8 cellular contexts compared by ENCODE assay signal in genomic region chr7:140229591-140230516, GRCh38. TPM values are rescaled to one million over a fixed set of nuclear protein-coding genes. Genes with fewer than 3 reads are reported as not detected.
DNase-seq lines count a peak whose midpoint lies in the region; ATAC-seq, FAIRE-seq and TF ChIP-seq lines count a peak whose summit lies in the region.

No MANE protein-coding gene starts in this region.

- ATAC-seq in GM18517 (IDR thresholded peaks at IDR 0.05; ENCODE audit: unreplicated experiment) (peak; percentile 40), Panc1 (0 out of 2 replicates have a peak, but pooled peaks have one; percentile 8), GM18870 (IDR thresholded peaks at IDR 0.05; ENCODE audit: unreplicated experiment) (no peak)
- peak; percentile 44 for ATAC-seq in activated naive CD8-positive, alpha-beta T cell treated with anti-CD3 and anti-CD28 coated beads, Interleukin-2, amount 10 ng/mL, durations not matched to agents 7 days and 5 days (ENCODE audit: low read depth)

- peak overlapping the region; percentile 95 for H3K27ac Mint-ChIP-seq in activated naive CD8-positive, alpha-beta T cell treated with anti-CD3 and anti-CD28 coated beads, Interleukin-2, amount 10 ng/mL, durations not matched to agents 7 days and 5 days

- no peak overlapping the region for H3K27ac ChIP-seq in Panc1 (ENCODE audit: low read length)
- peak overlapping the region; percentile 22 to 47 for H3K27ac ChIP-seq in kidney (ENCODE audit: low read depth in 2 of 2, low read length in 2 of 2)

- H3K4me1 Mint-ChIP-seq in activated naive CD8-positive, alpha-beta T cell treated with anti-CD3 and anti-CD28 coated beads, Interleukin-2, amount 10 ng/mL, durations not matched to agents 7 days and 5 days, result peaks cover 36% of the 10 kb centered on the region

- CTCF ChIA-PET in Panc1 (lab: Charles Lee), result no interaction called here

- H3K27me3 ChIP-seq in Panc1 (ENCODE audit: control insufficient read depth, insufficient read depth, low read length), result peaks cover 2% of the 10 kb centered on the region

- DNase-seq in Panc1 (ENCODE audit: low read depth, low spot score), result no peak
- peak; percentile 64 for DNase-seq in activated naive CD8-positive, alpha-beta T cell treated with anti-CD3 and anti-CD28 coated beads, Interleukin-2, amount 10 ng/mL, durations not matched to agents 7 days and 5 days
- DNase-seq in kidney, result peak; percentile 80
- peak; percentile 59 for DNase-seq in stimulated activated CD4-positive, alpha-beta T cell treated with anti-CD3 and anti-CD28 coated beads, Interleukin-4, amount 100 ng/mL, for 24 hours
- no peak for DNase-seq in NCI-H2081 treated with DMSO at 0.1 percent for 48 hours (lab: John Stamatoyannopoulos, UW)
- DNase-seq in NCI-H1048 (lab: John Stamatoyannopoulos, UW), result no peak

- BruUV-seq in Panc1 (replicated peaks; lab: Mats Ljungman, UMichigan), result no TSS peak

- POLR2A ChIA-PET in Panc1 (lab: Charles Lee), result no interaction called here
- POLR2A ChIA-PET in activated naive CD8-positive, alpha-beta T cell treated with anti-CD3 and anti-CD28 coated beads, Interleukin-2, amount 10 ng/mL, durations not matched to agents 7 days and 5 days (lab: Charles Lee), result interaction anchor here (1.0 to 4.7 kb wide), 5 partner anchors 9 to 53 kb away, joined by 3 to 34 read pairs (median 14); partner anchors contain the start of gene KDM7A

- peaks cover 5% of the 10 kb centered on the region for H3K36me3 Mint-ChIP-seq in activated naive CD8-positive, alpha-beta T cell treated with anti-CD3 and anti-CD28 coated beads, Interleukin-2, amount 10 ng/mL, durations not matched to agents 7 days and 5 days

- FAIRE-seq in kidney (lab: Jason Lieb, UNC), result no peak

- no peaks in the 10 kb centered on the region for H3K36me3 ChIP-seq in Panc1 (ENCODE audit: control insufficient read depth, insufficient read depth, low read length)
- no peaks in the 10 kb centered on the region for H3K36me3 ChIP-seq in kidney (ENCODE audit: control insufficient read depth in 1 of 2, insufficient read depth in 2 of 2, low read length in 2 of 2)

- H3K4me1 ChIP-seq in Panc1 (ENCODE audit: control insufficient read depth, insufficient read depth, low read length), result no peaks in the 10 kb centered on the region
- peaks cover 0 to 5% of the 10 kb centered on the region in 2 donors for H3K4me1 ChIP-seq in kidney (ENCODE audit: control insufficient read depth in 1 of 2, insufficient read depth in 1 of 2, low read depth in 1 of 2, low read length in 2 of 2)

- H3K9me3 ChIP-seq in Panc1 (ENCODE audit: control insufficient read depth, insufficient read depth, low read depth, low read length) (no peaks in the 10 kb centered on the region), kidney (ENCODE audit: control insufficient read depth in 1 of 2, low read length in 2 of 2) (no peaks in the 10 kb centered on the region)

- intact Hi-C loops in Panc1 (cut with micrococcal nuclease; ENCODE audit: unreplicated experiment), result no loop called here
- intact Hi-C loops in kidney (cut with DNase I), result no loop called here

- no peaks in the 10 kb centered on the region for H3K27me3 Mint-ChIP-seq in activated naive CD8-positive, alpha-beta T cell treated with anti-CD3 and anti-CD28 coated beads, Interleukin-2, amount 10 ng/mL, durations not matched to agents 7 days and 5 days

- H3K4me3 Mint-ChIP-seq in activated naive CD8-positive, alpha-beta T cell treated with anti-CD3 and anti-CD28 coated beads, Interleukin-2, amount 10 ng/mL, durations not matched to agents 7 days and 5 days, result peak overlapping the region; percentile 83

- TF ChIP-seq CTCF in Panc1 (IDR thresholded peaks at IDR 0.05) (no peak), kidney (IDR thresholded peaks at IDR 0.05; ENCODE audit: borderline replicate concordance, extremely low read depth, insufficient read depth) (no peak)

- peak overlapping the region; percentile 28 to 52 for H3K4me3 ChIP-seq in Panc1 (ENCODE audit: low read depth in 2 of 2, low read length in 2 of 2)
- H3K4me3 ChIP-seq in kidney (ENCODE audit: low read length in 2 of 2), result peak overlapping the region in 1 of 2 donors; percentile 25

- H3K9ac ChIP-seq in kidney (ENCODE audit: low read length in 2 of 2), result no peak overlapping the region

- no peaks in the 10 kb centered on the region for H3K9me3 Mint-ChIP-seq in activated naive CD8-positive, alpha-beta T cell treated with anti-CD3 and anti-CD28 coated beads, Interleukin-2, amount 10 ng/mL, durations not matched to agents 7 days and 5 days

- in situ Hi-C loops in Panc1 (cut with HindIII; ENCODE audit: low pct_unique_long_range_greater_than_20kb, low sequenced_read_pairs), result no loop called here

RNA-seq across cellular contexts. Expression of gene KDM7A, which starts 53.1 kb away (rescaled TPM):
- total RNA-seq in Panc1 (2021; ENCODE audit: unreplicated experiment) (3.6 TPM), kidney (14.2 TPM)
- 2.9 TPM for polyA plus RNA-seq in Panc1 (2012; ENCODE audit: insufficient read length)
- total RNA-seq in activated naive CD8-positive, alpha-beta T cell treated with anti-CD3 and anti-CD28 coated beads, Interleukin-2, amount 10 ng/mL, durations not matched to agents 7 days and 5 days, result 10 to 100 TPM; 20.5 to 21.2 TPM
- polyA plus RNA-seq in kidney (ENCODE audit: insufficient read depth, low read depth, low replicate concordance), result 2.2 TPM

Comparison
In these comparisons a context has a peak if more than half of its experiments do, and no peak if none do; other contexts are left out.
1. DNase-seq: peak in activated naive CD8-positive, alpha-beta T cell treated with anti-CD3 and anti-CD28 coated beads, Interleukin-2, amount 10 ng/mL, durations not matched to agents 7 days and 5 days (single experiment), kidney (single experiment) and stimulated activated CD4-positive, alpha-beta T cell treated with anti-CD3 and anti-CD28 coated beads, Interleukin-4, amount 100 ng/mL, for 24 hours (single experiment); none in Panc1 (single experiment), NCI-H2081 treated with DMSO at 0.1 percent for 48 hours (single experiment) and NCI-H1048 (single experiment).